ENCODE assay signal across 1 cellular context in the genomic region with DNA sequence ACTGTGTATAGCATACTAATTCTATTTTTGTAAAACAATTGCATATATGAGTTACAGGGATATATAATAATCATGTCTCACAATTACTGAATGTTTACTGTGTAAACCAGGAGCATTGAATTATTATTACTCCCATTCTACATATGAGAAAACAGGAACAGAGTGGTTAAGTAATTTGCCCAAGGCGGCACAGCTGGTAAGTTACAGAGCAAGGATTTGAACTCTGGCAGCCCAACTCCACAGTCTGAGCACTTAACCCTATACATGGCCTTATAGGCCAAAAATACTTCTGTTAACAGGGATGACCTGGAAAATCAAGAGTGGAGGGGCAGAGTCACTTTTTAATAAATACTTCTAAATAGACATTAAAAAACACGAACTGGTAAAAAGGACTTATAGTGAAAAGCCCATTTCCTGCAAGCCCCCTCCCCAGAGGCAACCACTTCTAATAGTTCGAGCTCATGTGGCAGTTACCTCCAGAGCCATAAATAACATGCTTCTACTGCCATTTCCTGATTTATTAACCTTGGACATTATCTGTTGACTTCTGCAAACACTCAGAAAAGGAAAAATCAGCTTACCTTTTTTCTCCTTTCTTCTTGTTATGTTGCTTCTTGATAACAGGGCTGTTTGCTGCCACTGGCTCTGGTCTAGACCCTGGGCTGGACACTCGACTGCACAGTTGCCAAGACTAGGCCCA.
A peak's percentile ranks its signal among the peaks of the same experiment; 100 is the strongest.
TF ChIP-seq lines count a peak whose summit lies in the region.

No MANE protein-coding gene starts in this region.

TF ChIP-seq in HepG2, 621 proteins besides CTCF, POLR2A, EP300 and RAD21 (continued from another document and continues in another):
- TF ChIP-seq GMEB1 (CRISPR knock-in tag; IDR thresholded peaks at IDR 0.05; ENCODE audit: borderline replicate concordance) (0 out of 2 replicates have a peak, but pooled peaks have one; percentile 18), TOE1 (CRISPR knock-in tag; IDR thresholded peaks at IDR 0.05) (no peak), BCL3 (CRISPR knock-in tag; IDR thresholded peaks at IDR 0.05) (0 out of 2 replicates have a peak, but pooled peaks have one; percentile 25), ZNF782 (CRISPR knock-in tag; IDR thresholded peaks at IDR 0.05; ENCODE audit: borderline replicate concordance) (no peak), ZMYM3 (CRISPR knock-in tag; IDR thresholded peaks at IDR 0.05) (peak; percentile 86), TEAD2 (CRISPR knock-in tag; IDR thresholded peaks at IDR 0.05) (no peak), YEATS4 (CRISPR knock-in tag; IDR thresholded peaks at IDR 0.05; ENCODE audit: borderline replicate concordance) (no peak), NFKB2 (CRISPR knock-in tag; IDR thresholded peaks at IDR 0.05; ENCODE audit: borderline replicate concordance) (no peak), GLMP (CRISPR knock-in tag; IDR thresholded peaks at IDR 0.05; ENCODE audit: borderline replicate concordance) (no peak), GTF2F1 (IDR thresholded peaks at IDR 0.05; ENCODE audit: low read length) (no peak), ZNF768 (CRISPR knock-in tag; IDR thresholded peaks at IDR 0.05) (peak; percentile 90; the same call in 1 of the 2 replicates), FOSL1 (CRISPR knock-in tag; IDR thresholded peaks at IDR 0.05; ENCODE audit: borderline replicate concordance) (no peak), ZNF570 (CRISPR knock-in tag; IDR thresholded peaks at IDR 0.05; ENCODE audit: borderline replicate concordance) (no peak), PPARG (CRISPR knock-in tag; conservative IDR thresholded peaks at IDR 0.05) (no peak), RNF219 (CRISPR knock-in tag; IDR thresholded peaks at IDR 0.05) (no peak), ZNF558 (CRISPR knock-in tag; IDR thresholded peaks at IDR 0.05; ENCODE audit: borderline replicate concordance) (no peak), ZNF331 (CRISPR knock-in tag; IDR thresholded peaks at IDR 0.05) (no peak), FOXK1 (CRISPR knock-in tag; IDR thresholded peaks at IDR 0.05; ENCODE audit: borderline replicate concordance, low read depth) (no peak), ZNF230 (CRISPR knock-in tag; IDR thresholded peaks at IDR 0.05) (no peak), HOXA9 (CRISPR knock-in tag; IDR thresholded peaks at IDR 0.05; ENCODE audit: borderline replicate concordance) (no peak), ATM (IDR thresholded peaks at IDR 0.05; ENCODE audit: borderline replicate concordance) (no peak), NAIF1 (CRISPR knock-in tag; IDR thresholded peaks at IDR 0.05; ENCODE audit: borderline replicate concordance) (no peak), ZNF335 (CRISPR knock-in tag; IDR thresholded peaks at IDR 0.05) (no peak), RCOR2 (CRISPR knock-in tag; IDR thresholded peaks at IDR 0.05) (peak; percentile 72), JUN (CRISPR knock-in tag; IDR thresholded peaks at IDR 0.05) (peak; percentile 8; the same call in 1 of the 2 replicates), KLF16 (CRISPR knock-in tag; IDR thresholded peaks at IDR 0.05) (no peak), ZKSCAN5 (CRISPR knock-in tag; IDR thresholded peaks at IDR 0.05) (no peak)
- TF ChIP-seq, protein P1, sequence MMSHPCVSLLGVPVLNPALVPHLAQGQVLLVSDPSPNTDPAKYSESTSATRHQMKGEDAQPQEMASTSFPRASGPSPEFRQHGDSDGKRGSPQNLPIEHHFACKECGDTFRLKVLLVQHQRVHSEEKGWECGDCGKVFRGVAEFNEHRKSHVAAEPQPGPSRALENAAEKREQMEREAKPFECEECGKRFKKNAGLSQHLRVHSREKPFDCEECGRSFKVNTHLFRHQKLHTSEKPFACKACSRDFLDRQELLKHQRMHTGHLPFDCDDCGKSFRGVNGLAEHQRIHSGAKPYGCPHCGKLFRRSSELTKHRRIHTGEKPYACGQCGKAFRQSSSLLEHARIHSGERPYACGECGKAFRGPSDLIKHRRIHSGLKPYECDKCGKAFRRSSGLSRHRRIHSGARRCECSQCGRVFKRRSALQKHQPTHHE (CRISPR knock-in tag; IDR thresholded peaks at IDR 0.05; ENCODE audit: borderline replicate concordance), result no peak
- TF ChIP-seq, protein P2, sequence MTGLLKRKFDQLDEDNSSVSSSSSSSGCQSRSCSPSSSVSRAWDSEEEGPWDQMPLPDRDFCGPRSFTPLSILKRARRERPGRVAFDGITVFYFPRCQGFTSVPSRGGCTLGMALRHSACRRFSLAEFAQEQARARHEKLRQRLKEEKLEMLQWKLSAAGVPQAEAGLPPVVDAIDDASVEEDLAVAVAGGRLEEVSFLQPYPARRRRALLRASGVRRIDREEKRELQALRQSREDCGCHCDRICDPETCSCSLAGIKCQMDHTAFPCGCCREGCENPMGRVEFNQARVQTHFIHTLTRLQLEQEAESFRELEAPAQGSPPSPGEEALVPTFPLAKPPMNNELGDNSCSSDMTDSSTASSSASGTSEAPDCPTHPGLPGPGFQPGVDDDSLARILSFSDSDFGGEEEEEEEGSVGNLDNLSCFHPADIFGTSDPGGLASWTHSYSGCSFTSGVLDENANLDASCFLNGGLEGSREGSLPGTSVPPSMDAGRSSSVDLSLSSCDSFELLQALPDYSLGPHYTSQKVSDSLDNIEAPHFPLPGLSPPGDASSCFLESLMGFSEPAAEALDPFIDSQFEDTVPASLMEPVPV (CRISPR knock-in tag; IDR thresholded peaks at IDR 0.05), result 0 out of 2 replicates have a peak, but pooled peaks have one; percentile 30
- TF ChIP-seq, protein P3, sequence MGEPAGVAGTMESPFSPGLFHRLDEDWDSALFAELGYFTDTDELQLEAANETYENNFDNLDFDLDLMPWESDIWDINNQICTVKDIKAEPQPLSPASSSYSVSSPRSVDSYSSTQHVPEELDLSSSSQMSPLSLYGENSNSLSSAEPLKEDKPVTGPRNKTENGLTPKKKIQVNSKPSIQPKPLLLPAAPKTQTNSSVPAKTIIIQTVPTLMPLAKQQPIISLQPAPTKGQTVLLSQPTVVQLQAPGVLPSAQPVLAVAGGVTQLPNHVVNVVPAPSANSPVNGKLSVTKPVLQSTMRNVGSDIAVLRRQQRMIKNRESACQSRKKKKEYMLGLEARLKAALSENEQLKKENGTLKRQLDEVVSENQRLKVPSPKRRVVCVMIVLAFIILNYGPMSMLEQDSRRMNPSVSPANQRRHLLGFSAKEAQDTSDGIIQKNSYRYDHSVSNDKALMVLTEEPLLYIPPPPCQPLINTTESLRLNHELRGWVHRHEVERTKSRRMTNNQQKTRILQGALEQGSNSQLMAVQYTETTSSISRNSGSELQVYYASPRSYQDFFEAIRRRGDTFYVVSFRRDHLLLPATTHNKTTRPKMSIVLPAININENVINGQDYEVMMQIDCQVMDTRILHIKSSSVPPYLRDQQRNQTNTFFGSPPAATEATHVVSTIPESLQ (CRISPR knock-in tag; conservative IDR thresholded peaks at IDR 0.05), result no peak
- TF ChIP-seq, protein P4, sequence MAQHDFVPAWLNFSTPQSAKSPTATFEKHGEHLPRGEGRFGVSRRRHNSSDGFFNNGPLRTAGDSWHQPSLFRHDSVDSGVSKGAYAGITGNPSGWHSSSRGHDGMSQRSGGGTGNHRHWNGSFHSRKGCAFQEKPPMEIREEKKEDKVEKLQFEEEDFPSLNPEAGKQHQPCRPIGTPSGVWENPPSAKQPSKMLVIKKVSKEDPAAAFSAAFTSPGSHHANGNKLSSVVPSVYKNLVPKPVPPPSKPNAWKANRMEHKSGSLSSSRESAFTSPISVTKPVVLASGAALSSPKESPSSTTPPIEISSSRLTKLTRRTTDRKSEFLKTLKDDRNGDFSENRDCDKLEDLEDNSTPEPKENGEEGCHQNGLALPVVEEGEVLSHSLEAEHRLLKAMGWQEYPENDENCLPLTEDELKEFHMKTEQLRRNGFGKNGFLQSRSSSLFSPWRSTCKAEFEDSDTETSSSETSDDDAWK (CRISPR knock-in tag; IDR thresholded peaks at IDR 0.05), result no peak
- TF ChIP-seq, protein P5, sequence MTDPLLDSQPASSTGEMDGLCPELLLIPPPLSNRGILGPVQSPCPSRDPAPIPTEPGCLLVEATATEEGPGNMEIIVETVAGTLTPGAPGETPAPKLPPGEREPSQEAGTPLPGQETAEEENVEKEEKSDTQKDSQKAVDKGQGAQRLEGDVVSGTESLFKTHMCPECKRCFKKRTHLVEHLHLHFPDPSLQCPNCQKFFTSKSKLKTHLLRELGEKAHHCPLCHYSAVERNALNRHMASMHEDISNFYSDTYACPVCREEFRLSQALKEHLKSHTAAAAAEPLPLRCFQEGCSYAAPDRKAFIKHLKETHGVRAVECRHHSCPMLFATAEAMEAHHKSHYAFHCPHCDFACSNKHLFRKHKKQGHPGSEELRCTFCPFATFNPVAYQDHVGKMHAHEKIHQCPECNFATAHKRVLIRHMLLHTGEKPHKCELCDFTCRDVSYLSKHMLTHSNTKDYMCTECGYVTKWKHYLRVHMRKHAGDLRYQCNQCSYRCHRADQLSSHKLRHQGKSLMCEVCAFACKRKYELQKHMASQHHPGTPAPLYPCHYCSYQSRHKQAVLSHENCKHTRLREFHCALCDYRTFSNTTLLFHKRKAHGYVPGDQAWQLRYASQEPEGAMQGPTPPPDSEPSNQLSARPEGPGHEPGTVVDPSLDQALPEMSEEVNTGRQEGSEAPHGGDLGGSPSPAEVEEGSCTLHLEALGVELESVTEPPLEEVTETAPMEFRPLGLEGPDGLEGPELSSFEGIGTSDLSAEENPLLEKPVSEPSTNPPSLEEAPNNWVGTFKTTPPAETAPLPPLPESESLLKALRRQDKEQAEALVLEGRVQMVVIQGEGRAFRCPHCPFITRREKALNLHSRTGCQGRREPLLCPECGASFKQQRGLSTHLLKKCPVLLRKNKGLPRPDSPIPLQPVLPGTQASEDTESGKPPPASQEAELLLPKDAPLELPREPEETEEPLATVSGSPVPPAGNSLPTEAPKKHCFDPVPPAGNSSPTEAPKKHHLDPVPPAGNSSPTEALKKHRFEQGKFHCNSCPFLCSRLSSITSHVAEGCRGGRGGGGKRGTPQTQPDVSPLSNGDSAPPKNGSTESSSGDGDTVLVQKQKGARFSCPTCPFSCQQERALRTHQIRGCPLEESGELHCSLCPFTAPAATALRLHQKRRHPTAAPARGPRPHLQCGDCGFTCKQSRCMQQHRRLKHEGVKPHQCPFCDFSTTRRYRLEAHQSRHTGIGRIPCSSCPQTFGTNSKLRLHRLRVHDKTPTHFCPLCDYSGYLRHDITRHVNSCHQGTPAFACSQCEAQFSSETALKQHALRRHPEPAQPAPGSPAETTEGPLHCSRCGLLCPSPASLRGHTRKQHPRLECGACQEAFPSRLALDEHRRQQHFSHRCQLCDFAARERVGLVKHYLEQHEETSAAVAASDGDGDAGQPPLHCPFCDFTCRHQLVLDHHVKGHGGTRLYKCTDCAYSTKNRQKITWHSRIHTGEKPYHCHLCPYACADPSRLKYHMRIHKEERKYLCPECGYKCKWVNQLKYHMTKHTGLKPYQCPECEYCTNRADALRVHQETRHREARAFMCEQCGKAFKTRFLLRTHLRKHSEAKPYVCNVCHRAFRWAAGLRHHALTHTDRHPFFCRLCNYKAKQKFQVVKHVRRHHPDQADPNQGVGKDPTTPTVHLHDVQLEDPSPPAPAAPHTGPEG (CRISPR knock-in tag; IDR thresholded peaks at IDR 0.05), result 0 out of 2 replicates have a peak, but pooled peaks have one; percentile 7
- TF ChIP-seq, protein P6, sequence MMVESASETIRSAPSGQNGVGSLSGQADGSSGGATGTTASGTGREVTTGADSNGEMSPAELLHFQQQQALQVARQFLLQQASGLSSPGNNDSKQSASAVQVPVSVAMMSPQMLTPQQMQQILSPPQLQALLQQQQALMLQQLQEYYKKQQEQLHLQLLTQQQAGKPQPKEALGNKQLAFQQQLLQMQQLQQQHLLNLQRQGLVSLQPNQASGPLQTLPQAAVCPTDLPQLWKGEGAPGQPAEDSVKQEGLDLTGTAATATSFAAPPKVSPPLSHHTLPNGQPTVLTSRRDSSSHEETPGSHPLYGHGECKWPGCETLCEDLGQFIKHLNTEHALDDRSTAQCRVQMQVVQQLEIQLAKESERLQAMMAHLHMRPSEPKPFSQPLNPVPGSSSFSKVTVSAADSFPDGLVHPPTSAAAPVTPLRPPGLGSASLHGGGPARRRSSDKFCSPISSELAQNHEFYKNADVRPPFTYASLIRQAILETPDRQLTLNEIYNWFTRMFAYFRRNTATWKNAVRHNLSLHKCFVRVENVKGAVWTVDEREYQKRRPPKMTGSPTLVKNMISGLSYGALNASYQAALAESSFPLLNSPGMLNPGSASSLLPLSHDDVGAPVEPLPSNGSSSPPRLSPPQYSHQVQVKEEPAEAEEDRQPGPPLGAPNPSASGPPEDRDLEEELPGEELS (CRISPR knock-in tag; IDR thresholded peaks at IDR 0.05), result 0 out of 2 replicates have a peak, but pooled peaks have one; percentile 16
